In genomic region chrX:103688949-103689348, GRCh38 we compare ENCODE assay signal across 9 cellular contexts. TPM values are rescaled to one million over a fixed set of nuclear protein-coding genes. Genes with fewer than 3 reads are reported as not detected.
DNase-seq lines count a peak whose midpoint lies in the region; ATAC-seq and TF ChIP-seq lines count a peak whose summit lies in the region.
"Had no signal": no experiment of that assay in that cellular context is flagged by ENCODE, and none has a peak within 500 bp of the region (broad histone marks: within the 10 kb centered on the region; RNA-seq: fewer than 3 reads in every experiment).

No MANE protein-coding gene starts in this region.

- H3K9me3 ChIP-seq in smooth muscle cell (replicated peaks; ENCODE audit: low read depth) = no peaks in the 10 kb centered on the region
- H3K9me3 ChIP-seq: SJSA1 had no signal

- H3K4me3 ChIP-seq in LNCaP clone FGC (ENCODE audit: low read depth, low read length) (no peak overlapping the region), foreskin fibroblast (ENCODE audit: low read depth in 1 of 2, low read length in 2 of 2) (no peak overlapping the region), smooth muscle cell (peak overlapping the region; percentile 63)
- H3K4me3 ChIP-seq: SJSA1 had no signal

- peaks cover 14% of the 10 kb centered on the region for H3K4me1 ChIP-seq in smooth muscle cell (ENCODE audit: low read depth)
- H3K4me1 ChIP-seq: SJSA1 had no signal

- peaks cover 11% of the 10 kb centered on the region for H3F3A ChIP-seq in smooth muscle cell (ENCODE audit: low read depth)

- H2AFZ ChIP-seq in smooth muscle cell (ENCODE audit: low read depth) = peak overlapping the region; percentile 70

- 43% methylated on average over 4 of the region's 4 CpGs for WGBS in smooth muscle cell (ENCODE audit: low lambda C conversion rate)

- H3K4me1 Mint-ChIP-seq in stimulated activated effector memory CD8-positive, alpha-beta T cell treated with anti-CD3 and anti-CD28 coated beads, Interleukin-12 subunit alpha, Interleukin-12 subunit beta, amount 100 ng/mL, for 72 hours = no peaks in the 10 kb centered on the region

- H3K36me3 ChIP-seq in smooth muscle cell (ENCODE audit: low read depth) = peaks cover 6% of the 10 kb centered on the region

- peak overlapping the region; percentile 100 for H3K27ac ChIP-seq in smooth muscle cell (ENCODE audit: low read depth)
- H3K27ac ChIP-seq: SJSA1 had no signal

- no peak for ATAC-seq in GM18517 (IDR thresholded peaks at IDR 0.05; ENCODE audit: unreplicated experiment)
- no peak for ATAC-seq in stimulated activated effector memory CD8-positive, alpha-beta T cell treated with anti-CD3 and anti-CD28 coated beads, Interleukin-12 subunit alpha, Interleukin-12 subunit beta, amount 100 ng/mL, for 72 hours

- DNase-seq in DMS53 (lab: John Stamatoyannopoulos, UW) (peak; percentile 68), LNCaP clone FGC (ENCODE audit: low read depth) (no peak), SHP77 treated with DMSO at 0.1 percent for 48 hours (lab: John Stamatoyannopoulos, UW) (peak; percentile 0), foreskin fibroblast (peak in 1 of 2 donors; percentile 53), smooth muscle cell (lab: John Stamatoyannopoulos, UW; ENCODE audit: unreplicated experiment) (no peak), OCI-M2 (lab: John Stamatoyannopoulos, UW; ENCODE audit: unreplicated experiment) (no peak)
- DNase-seq in stimulated activated effector memory CD8-positive, alpha-beta T cell treated with anti-CD3 and anti-CD28 coated beads, Interleukin-12 subunit alpha, Interleukin-12 subunit beta, amount 100 ng/mL, for 72 hours (ENCODE audit: low spot score in 2 of 2) = no peak

- H4K20me1 ChIP-seq in smooth muscle cell (ENCODE audit: low read depth) = peaks cover 20% of the 10 kb centered on the region

- peaks cover 25% of the 10 kb centered on the region for H3K79me2 ChIP-seq in smooth muscle cell (ENCODE audit: low read depth)

- H3K4me3 Mint-ChIP-seq in stimulated activated effector memory CD8-positive, alpha-beta T cell treated with anti-CD3 and anti-CD28 coated beads, Interleukin-12 subunit alpha, Interleukin-12 subunit beta, amount 100 ng/mL, for 72 hours = no peak overlapping the region

- H3K36me3 Mint-ChIP-seq in stimulated activated effector memory CD8-positive, alpha-beta T cell treated with anti-CD3 and anti-CD28 coated beads, Interleukin-12 subunit alpha, Interleukin-12 subunit beta, amount 100 ng/mL, for 72 hours = peaks cover 21% of the 10 kb centered on the region

- H3K27ac Mint-ChIP-seq in stimulated activated effector memory CD8-positive, alpha-beta T cell treated with anti-CD3 and anti-CD28 coated beads, Interleukin-12 subunit alpha, Interleukin-12 subunit beta, amount 100 ng/mL, for 72 hours = no peak overlapping the region

- H3K9me3 Mint-ChIP-seq in stimulated activated effector memory CD8-positive, alpha-beta T cell treated with anti-CD3 and anti-CD28 coated beads, Interleukin-12 subunit alpha, Interleukin-12 subunit beta, amount 100 ng/mL, for 72 hours = no peaks in the 10 kb centered on the region

- H3K9ac ChIP-seq in smooth muscle cell (ENCODE audit: low read depth) = no peak overlapping the region

- peak overlapping the region; percentile 85 for H3K4me2 ChIP-seq in smooth muscle cell

- H3K27me3 ChIP-seq in smooth muscle cell (ENCODE audit: low read depth) = no peaks in the 10 kb centered on the region
- H3K27me3 ChIP-seq: SJSA1 had no signal

- peak; percentile 56 for TF ChIP-seq CTCF in LNCaP clone FGC (IDR thresholded peaks at IDR 0.05; ENCODE audit: control insufficient read depth, extremely low read depth, insufficient read depth)
- peak; percentile 33 for TF ChIP-seq CTCF in foreskin fibroblast (IDR thresholded peaks at IDR 0.05; ENCODE audit: low read depth, low read length)
- TF ChIP-seq CTCF in smooth muscle cell (IDR thresholded peaks at IDR 0.05; ENCODE audit: borderline replicate concordance, insufficient read depth, poor library complexity, severe bottlenecking) = peak; percentile 75

RNA-seq across cellular contexts. Expression of gene MORF4L2, which starts 2.5 kb away (rescaled TPM):
- 1,445 and 1,824 TPM in 2 replicates for total RNA-seq in smooth muscle cell
- 726 and 732 TPM in 2 replicates for polyA plus RNA-seq in smooth muscle cell

RNA-seq across cellular contexts. Expression of gene TMEM31, which starts 21.8 kb away (rescaled TPM):
- total RNA-seq in smooth muscle cell = 0.54 TPM in 1 of 2 replicates, not detected in the other
- polyA plus RNA-seq in smooth muscle cell = 0.60 and 0.75 TPM in 2 replicates
- total RNA-seq: SJSA1 had no signal

Comparison
In these comparisons a context has a peak if more than half of its experiments do, and no peak if none do; other contexts are left out.
1. DNase-seq: peak in DMS53 (single experiment) and SHP77 treated with DMSO at 0.1 percent for 48 hours (single experiment); none in LNCaP clone FGC (single experiment), smooth muscle cell (single experiment), stimulated activated effector memory CD8-positive, alpha-beta T cell treated with anti-CD3 and anti-CD28 coated beads, Interleukin-12 subunit alpha, Interleukin-12 subunit beta, amount 100 ng/mL, for 72 hours (0 of 2) and OCI-M2 (single experiment).
2. Peak in every context shown above with its lines, with median percentiles within 50 percentile points of each other: CTCF ChIP-seq.